Comparison of ENCODE assay signal across 17 cellular contexts in the genomic region with DNA sequence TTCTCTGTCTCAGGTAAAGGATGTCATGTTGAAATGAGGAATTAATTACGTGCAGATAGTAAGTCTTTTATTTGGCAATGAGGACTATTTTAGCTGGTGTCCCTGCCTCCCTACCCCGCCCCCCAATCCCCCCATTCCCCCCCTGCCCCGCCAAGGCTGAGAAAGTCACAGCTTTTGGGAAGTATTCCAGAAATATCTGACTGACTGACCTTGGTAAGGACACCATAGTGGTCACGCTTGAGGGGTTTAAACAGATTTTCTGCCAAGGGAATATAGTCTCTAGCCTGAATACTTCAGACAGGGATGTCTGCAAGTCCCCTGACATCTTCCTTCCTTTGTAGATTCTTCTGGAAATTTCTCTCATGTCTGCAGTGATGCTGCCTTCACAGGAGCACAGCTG.
"Had no signal": no experiment of that assay in that cellular context is flagged by ENCODE, and none has a peak within 500 bp of the region (broad histone marks: within the 10 kb centered on the region; RNA-seq: fewer than 3 reads in every experiment).

No MANE protein-coding gene starts in this region.

- H3K27ac ChIP-seq: esophagus muscularis mucosa, gastroesophageal sphincter, neutrophil, parathyroid adenoma, sigmoid colon, spleen had no signal

- H3K9me3 Mint-ChIP-seq: activated CD4-positive, alpha-beta memory T cell treated with anti-CD3 and anti-CD28 coated beads, Interleukin-2, amount 10 ng/mL, durations not matched to agents 7 days and 5 days; activated T-cell treated with anti-CD3 and anti-CD28 coated beads, Interleukin-2, amount 50 U/mL, for 4 hours; dendritic cell treated with granulocyte-macrophage colony-stimulating factor and Interleukin-4, amounts not matched to agents 40 ng/mL and 50 ng/mL, for 4 days; natural killer cell; stimulated activated naive B cell treated with anti-CD40 and anti-IgM and Interleukin-4, amounts not matched to agents 10 μg/mL and 1 μg/mL and 100 μg/mL, for 72 hours had no signal

- H3K27ac Mint-ChIP-seq: activated CD4-positive, alpha-beta memory T cell treated with anti-CD3 and anti-CD28 coated beads, Interleukin-2, amount 10 ng/mL, durations not matched to agents 7 days and 5 days; natural killer cell; stimulated activated naive B cell treated with anti-CD40 and anti-IgM and Interleukin-4, amounts not matched to agents 10 μg/mL and 1 μg/mL and 100 μg/mL, for 72 hours had no signal

- H3K4me3 ChIP-seq: esophagus muscularis mucosa, gastroesophageal sphincter, sigmoid colon, spleen had no signal

- DNase-seq: activated CD4-positive, alpha-beta memory T cell treated with anti-CD3 and anti-CD28 coated beads, Interleukin-2, amount 10 ng/mL, durations not matched to agents 7 days and 5 days; activated CD4-positive, alpha-beta T cell treated with anti-CD3 and anti-CD28 coated beads for 4 hours; activated effector memory CD4-positive, alpha-beta T cell treated with anti-CD3 and anti-CD28 coated beads, Interleukin-2, amount 50 U/mL, for 16 hours; activated naive CD4-positive, alpha-beta T cell treated with anti-CD3 and anti-CD28 coated beads, Interleukin-2, amount 50 U/mL, for 16 hours; activated T-cell treated with anti-CD3 and anti-CD28 coated beads, Interleukin-2, amount 50 U/mL, for 4 hours; amniotic stem cell; effector memory CD4-positive, alpha-beta T cell; natural killer cell; sigmoid colon; spleen; stimulated activated CD4-positive, alpha-beta T cell treated with anti-CD3 and anti-CD28 coated beads, Interleukin-4, amount 100 ng/mL, for 4 hours; stimulated activated naive B cell treated with anti-CD40 and anti-IgM and Interleukin-4, amounts not matched to agents 10 μg/mL and 1 μg/mL and 100 μg/mL, for 72 hours had no signal

- H3K9me3 ChIP-seq: esophagus muscularis mucosa, gastroesophageal sphincter, neutrophil, sigmoid colon, spleen had no signal

- H3K27me3 Mint-ChIP-seq: activated CD4-positive, alpha-beta memory T cell treated with anti-CD3 and anti-CD28 coated beads, Interleukin-2, amount 10 ng/mL, durations not matched to agents 7 days and 5 days; dendritic cell treated with granulocyte-macrophage colony-stimulating factor and Interleukin-4, amounts not matched to agents 40 ng/mL and 50 ng/mL, for 4 days; stimulated activated naive B cell treated with anti-CD40 and anti-IgM and Interleukin-4, amounts not matched to agents 10 μg/mL and 1 μg/mL and 100 μg/mL, for 72 hours had no signal

- H3K27me3 ChIP-seq: esophagus muscularis mucosa, gastroesophageal sphincter, neutrophil, sigmoid colon, spleen had no signal

- ATAC-seq: activated T-cell treated with anti-CD3 and anti-CD28 coated beads, Interleukin-2, amount 50 U/mL, for 4 hours; gastroesophageal sphincter; natural killer cell; stimulated activated naive B cell treated with anti-CD40 and anti-IgM and Interleukin-4, amounts not matched to agents 10 μg/mL and 1 μg/mL and 100 μg/mL, for 72 hours had no signal

- H3K36me3 ChIP-seq: esophagus muscularis mucosa, gastroesophageal sphincter, neutrophil, sigmoid colon, spleen had no signal

- H3K36me3 Mint-ChIP-seq: natural killer cell had no signal

- H3K4me3 Mint-ChIP-seq: activated CD4-positive, alpha-beta memory T cell treated with anti-CD3 and anti-CD28 coated beads, Interleukin-2, amount 10 ng/mL, durations not matched to agents 7 days and 5 days; activated T-cell treated with anti-CD3 and anti-CD28 coated beads, Interleukin-2, amount 50 U/mL, for 4 hours; dendritic cell treated with granulocyte-macrophage colony-stimulating factor and Interleukin-4, amounts not matched to agents 40 ng/mL and 50 ng/mL, for 4 days; natural killer cell; stimulated activated naive B cell treated with anti-CD40 and anti-IgM and Interleukin-4, amounts not matched to agents 10 μg/mL and 1 μg/mL and 100 μg/mL, for 72 hours had no signal
